1 cellular context compared by ENCODE assay signal in genomic region chr2:131201098-131201497, GRCh38.
TF ChIP-seq lines count a peak whose summit lies in the region.

No MANE protein-coding gene starts in this region.

TF ChIP-seq in H1, 55 proteins besides CTCF, POLR2A, EP300 and RAD21:
- TF ChIP-seq POU5F1 (IDR thresholded peaks at IDR 0.05; ENCODE audit: low read depth, low read length) (no peak), JUND (IDR thresholded peaks at IDR 0.05; ENCODE audit: low read length) (no peak), TAF1 (IDR thresholded peaks at IDR 0.05; ENCODE audit: low read depth, low read length) (no peak), PHF8 (conservative IDR thresholded peaks at IDR 0.05; ENCODE audit: low read depth, low read length) (no peak), RBBP5 (IDR thresholded peaks at IDR 0.05; ENCODE audit: borderline replicate concordance, low read depth, low read length) (no peak), BACH1 (IDR thresholded peaks at IDR 0.05; ENCODE audit: low read length) (no peak), NANOG (IDR thresholded peaks at IDR 0.05; ENCODE audit: insufficient read depth, low read depth, low read length, poor library complexity, severe bottlenecking) (no peak), GABPA (IDR thresholded peaks at IDR 0.05; ENCODE audit: borderline replicate concordance, insufficient read depth, low read length) (no peak), HDAC2 (IDR thresholded peaks at IDR 0.05; ENCODE audit: borderline replicate concordance in 1 of 2, low read depth in 2 of 2, low read length in 2 of 2) (no peak), E2F6 (IDR thresholded peaks at IDR 0.05) (no peak), HDAC6 (IDR thresholded peaks at IDR 0.05; ENCODE audit: low read depth, low read length) (no peak), JUN (IDR thresholded peaks at IDR 0.05; ENCODE audit: low read depth, low read length) (no peak), USF2 (IDR thresholded peaks at IDR 0.05; ENCODE audit: low read length) (no peak), MAFK (IDR thresholded peaks at IDR 0.05; ENCODE audit: low read depth, low read length) (no peak), SRF (IDR thresholded peaks at IDR 0.05; ENCODE audit: low read depth, low read length) (no peak), ZNF274 (IDR thresholded peaks at IDR 0.05; ENCODE audit: borderline replicate concordance, extremely low read depth, low read length) (no peak), YY1 (IDR thresholded peaks at IDR 0.05; ENCODE audit: low read depth, low read length) (no peak), TBP (IDR thresholded peaks at IDR 0.05; ENCODE audit: low read depth, low read length) (no peak), KDM5A (IDR thresholded peaks at IDR 0.05; ENCODE audit: low read length) (no peak)
